2 cellular contexts compared by ENCODE assay signal in genomic region chr1:53219711-53220110, GRCh38.
TF ChIP-seq lines count a peak whose summit lies in the region.

No MANE protein-coding gene starts in this region.

TF ChIP-seq in GM12878, 131 proteins besides CTCF, POLR2A, EP300 and RAD21:
- TF ChIP-seq ZSCAN29 (IDR thresholded peaks at IDR 0.05) (no peak), SKIL (IDR thresholded peaks at IDR 0.05; ENCODE audit: low read depth, poor library complexity, severe bottlenecking) (no peak), NFYA (IDR thresholded peaks at IDR 0.05; ENCODE audit: borderline replicate concordance, low read depth, low read length) (no peak), CEBPZ (IDR thresholded peaks at IDR 0.05; ENCODE audit: low read depth, low read length) (no peak), PKNOX1 (IDR thresholded peaks at IDR 0.05) (no peak), SUPT20H (IDR thresholded peaks at IDR 0.05; ENCODE audit: borderline replicate concordance, control insufficient read depth, low read depth, low read length) (no peak), SMC3 (IDR thresholded peaks at IDR 0.05; ENCODE audit: borderline replicate concordance, low read length) (no peak), TARDBP (IDR thresholded peaks at IDR 0.05; ENCODE audit: borderline replicate concordance) (no peak), EGR1 (IDR thresholded peaks at IDR 0.05; ENCODE audit: borderline replicate concordance in 1 of 2, low read depth in 2 of 2, low read length in 2 of 2) (no peak), HDAC2 (IDR thresholded peaks at IDR 0.05) (no peak), IKZF1 (conservative IDR thresholded peaks at IDR 0.05) (no peak)

TF ChIP-seq in GM12891, 5 proteins besides CTCF, POLR2A, EP300 and RAD21:
- TF ChIP-seq SPI1 (IDR thresholded peaks at IDR 0.05; ENCODE audit: low read depth, low read length) (no peak), POU2F2 (IDR thresholded peaks at IDR 0.05; ENCODE audit: low read depth, low read length) (no peak), POLR2AphosphoS5 (IDR thresholded peaks at IDR 0.05; ENCODE audit: low read depth, low read length) (no peak), PAX5 (IDR thresholded peaks at IDR 0.05; ENCODE audit: insufficient read depth, low read length, severe bottlenecking) (no peak), TAF1 (IDR thresholded peaks at IDR 0.05; ENCODE audit: low read depth, low read length) (no peak)
